16 cellular contexts compared by ENCODE assay signal in the genomic region with DNA sequence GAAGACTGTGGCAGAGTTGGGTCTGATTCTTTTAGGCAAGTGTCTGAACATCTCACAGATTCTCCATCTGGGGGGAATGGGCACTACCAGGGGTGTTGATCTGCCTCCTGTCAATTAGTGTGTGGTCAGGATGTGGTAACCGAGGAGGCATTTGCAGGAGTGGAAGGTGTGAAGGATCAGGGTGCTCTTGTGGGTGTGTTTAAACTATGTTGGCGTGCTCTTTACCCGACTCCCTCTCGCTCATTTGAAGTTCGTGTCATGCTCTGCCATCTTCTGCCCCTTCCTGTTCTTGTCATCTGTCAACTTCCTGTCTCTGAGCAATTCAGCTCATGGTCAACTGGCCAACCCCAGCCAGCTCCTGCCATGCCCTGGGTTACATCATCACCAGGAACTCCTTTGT.
DNase-seq lines count a peak whose midpoint lies in the region; ATAC-seq and TF ChIP-seq lines count a peak whose summit lies in the region.
"Had no signal": no experiment of that assay in that cellular context is flagged by ENCODE, and none has a peak within 500 bp of the region (broad histone marks: within the 10 kb centered on the region; RNA-seq: fewer than 3 reads in every experiment).

No MANE protein-coding gene starts in this region.

- no peak overlapping the region for H3K27ac Mint-ChIP-seq in activated naive CD8-positive, alpha-beta T cell treated with anti-CD3 and anti-CD28 coated beads, Interleukin-2, amount 50 U/mL, for 24 hours
- H3K27ac Mint-ChIP-seq: brain had no signal

- H3K4me3 ChIP-seq in NB4 (ENCODE audit: low read depth, low read length), result no peak overlapping the region
- H3K4me3 ChIP-seq: hepatocyte, PC-9, tibial nerve had no signal

- no peak overlapping the region for H3K4me3 Mint-ChIP-seq in activated naive CD8-positive, alpha-beta T cell treated with anti-CD3 and anti-CD28 coated beads, Interleukin-2, amount 50 U/mL, for 24 hours
- H3K4me3 Mint-ChIP-seq: brain had no signal

- H3K4me1 Mint-ChIP-seq in activated naive CD8-positive, alpha-beta T cell treated with anti-CD3 and anti-CD28 coated beads, Interleukin-2, amount 50 U/mL, for 24 hours, result peaks cover 9% of the 10 kb centered on the region

- peaks cover 2% of the 10 kb centered on the region for H3K27me3 Mint-ChIP-seq in activated naive CD8-positive, alpha-beta T cell treated with anti-CD3 and anti-CD28 coated beads, Interleukin-2, amount 50 U/mL, for 24 hours

- peaks cover 6% of the 10 kb centered on the region for H3K9me3 Mint-ChIP-seq in activated naive CD8-positive, alpha-beta T cell treated with anti-CD3 and anti-CD28 coated beads, Interleukin-2, amount 50 U/mL, for 24 hours

- TF ChIP-seq CTCF in NB4 (IDR thresholded peaks at IDR 0.05; ENCODE audit: low read depth, low read length), result no peak

- no peaks in the 10 kb centered on the region for H3K36me3 Mint-ChIP-seq in activated naive CD8-positive, alpha-beta T cell treated with anti-CD3 and anti-CD28 coated beads, Interleukin-2, amount 50 U/mL, for 24 hours (ENCODE audit: low read depth)

- peak; percentile 63 for DNase-seq in activated CD8-positive, alpha-beta memory T cell treated with anti-CD3 and anti-CD28 coated beads for 24 hours
- no peak for DNase-seq in activated CD8-positive, alpha-beta memory T cell treated with anti-CD3 and anti-CD28 coated beads, Interleukin-2, amount 50 U/mL, for 4 hours
- DNase-seq in NB4 (ENCODE audit: low read depth), result peak; percentile 33
- DNase-seq in activated naive CD8-positive, alpha-beta T cell treated with anti-CD3 and anti-CD28 coated beads, Interleukin-2, amount 50 U/mL, for 24 hours, result peak; percentile 13
- peak; percentile 6 to 17 for DNase-seq in stimulated activated CD8-positive, alpha-beta memory T cell treated with anti-CD3 and anti-CD28 coated beads, Interleukin-15, amount 100 ng/mL, for 4 hours (ENCODE audit: low read depth in 2 of 2)
- DNase-seq in T-helper 9 cell, result no peak
- no peak for DNase-seq in SIG-M5 (lab: John Stamatoyannopoulos, UW)
- DNase-seq: Calu3, NCI-H1694, NCI-H510A, PC-9, posterior cingulate gyrus had no signal

- ATAC-seq in activated naive CD8-positive, alpha-beta T cell treated with anti-CD3 and anti-CD28 coated beads, Interleukin-2, amount 50 U/mL, for 24 hours, result peak; percentile 67
- no peak for ATAC-seq in GM19324 (IDR thresholded peaks at IDR 0.05; ENCODE audit: low FRiP score, unreplicated experiment)

- TF ChIP-seq POLR2A in NB4 (IDR thresholded peaks at IDR 0.05; ENCODE audit: extremely low read depth, insufficient read length), result no peak

Comparison
In these comparisons a context has a peak if more than half of its experiments do, and no peak if none do; other contexts are left out.
1. DNase-seq: peak in activated CD8-positive, alpha-beta memory T cell treated with anti-CD3 and anti-CD28 coated beads for 24 hours (single experiment), NB4 (single experiment), activated naive CD8-positive, alpha-beta T cell treated with anti-CD3 and anti-CD28 coated beads, Interleukin-2, amount 50 U/mL, for 24 hours (single experiment) and stimulated activated CD8-positive, alpha-beta memory T cell treated with anti-CD3 and anti-CD28 coated beads, Interleukin-15, amount 100 ng/mL, for 4 hours (2 of 2); none in activated CD8-positive, alpha-beta memory T cell treated with anti-CD3 and anti-CD28 coated beads, Interleukin-2, amount 50 U/mL, for 4 hours (single experiment), T-helper 9 cell (single experiment) and SIG-M5 (single experiment).